ENCODE assay signal across 8 cellular contexts in genomic region chr2:118088051-118089014, GRCh38. TPM values are rescaled to one million over a fixed set of nuclear protein-coding genes. Genes with fewer than 3 reads are reported as not detected.
A peak's percentile ranks its signal among the peaks of the same experiment; 100 is the strongest.
DNase-seq lines count a peak whose midpoint lies in the region; ATAC-seq and TF ChIP-seq lines count a peak whose summit lies in the region.

Gene INSIG2 (plus strand): TSS chr2:118088471. CDS start chr2:118096557, 8,086 bp downstream.

- H3K27me3 ChIP-seq in right lobe of liver, result no peaks in the 10 kb centered on the region

- H3K4me3 ChIP-seq in right lobe of liver, result peak within 1 kb of the TSS; percentile 47 to 69 (median 65)

- TF ChIP-seq POLR2A in right lobe of liver (IDR thresholded peaks at IDR 0.05), result peak; percentile 84

- peaks cover 0 to 48% (median 19%) of the 10 kb centered on the region in 4 donors for H3K4me1 ChIP-seq in right lobe of liver

- peak in 1 of 4 donors; percentile 9 for TF ChIP-seq CTCF in right lobe of liver (IDR thresholded peaks at IDR 0.05)

- intact Hi-C loops in right lobe of liver (cut with DNase I), result no loop called here

- WGBS in right lobe of liver (ENCODE audit: insufficient coverage, low coverage, low lambda C conversion rate, missing lambda C conversion rate), result under 1% methylated on average over 38 of the region's 63 CpGs

- DNase-seq in CD1c-positive myeloid dendritic cell (ENCODE audit: extremely low spot score), result peak; percentile 95
- DNase-seq in NCI-H748 treated with DMSO at 0.1 percent for 48 hours (lab: John Stamatoyannopoulos, UW), result peak; percentile 84
- peak; percentile 74 to 86 for DNase-seq in activated CD4-positive, alpha-beta T cell treated with anti-CD3 and anti-CD28 coated beads, Interleukin-2, amount 50 U/mL, for 24 hours (ENCODE audit: low read depth in 1 of 2, low spot score in 1 of 2)
- peak; percentile 91 for DNase-seq in dermis blood vessel endothelial cell
- DNase-seq in right lobe of liver, result peak; percentile 97 to 99 (median 98)
- peak; percentile 82 to 84 for DNase-seq in stimulated activated CD4-positive, alpha-beta T cell treated with anti-CD3 and anti-CD28 coated beads, Interleukin-4, amount 100 ng/mL, for 4 hours

- H3K36me3 ChIP-seq in right lobe of liver, result no peaks in the 10 kb centered on the region

- ATAC-seq in GM19372 (IDR thresholded peaks at IDR 0.05; ENCODE audit: low read depth, unreplicated experiment) (peak; percentile 94), HG03558 (IDR thresholded peaks at IDR 0.05; ENCODE audit: extremely low read depth, unreplicated experiment) (peak; percentile 97), right lobe of liver (peak; percentile 82 to 94 (median 87))

- no peaks in the 10 kb centered on the region for H3K9me3 ChIP-seq in right lobe of liver

- peak within 1 kb of the TSS; percentile 93 to 95 (median 94) for H3K27ac ChIP-seq in right lobe of liver

RNA-seq across cellular contexts. Expression of gene INSIG2, which starts in this region (rescaled TPM):
- 15.5 and 22.9 TPM in 2 replicates for total RNA-seq in dermis blood vessel endothelial cell
- 10 to 100 TPM; 13.0 to 53.9 (median 18.9) TPM for total RNA-seq in right lobe of liver

Comparison
In these comparisons a context has a peak if more than half of its experiments do, and no peak if none do; other contexts are left out.
1. Peak in every context shown above with its lines: DNase-seq, ATAC-seq, H3K4me3 ChIP-seq and H3K27ac ChIP-seq.